ENCODE assay signal across 9 cellular contexts in genomic region chr2:110770696-110771425, GRCh38. TPM values are rescaled to one million over a fixed set of nuclear protein-coding genes. Genes with fewer than 3 reads are reported as not detected.
DNase-seq lines count a peak whose midpoint lies in the region; ATAC-seq and TF ChIP-seq lines count a peak whose summit lies in the region.
"Had no signal": no experiment of that assay in that cellular context is flagged by ENCODE, and none has a peak within 500 bp of the region (broad histone marks: within the 10 kb centered on the region; RNA-seq: fewer than 3 reads in every experiment).

No MANE protein-coding gene starts in this region.

- H3K27ac Mint-ChIP-seq in WTC11 = peak overlapping the region; percentile 33

- POLR2A ChIA-PET in WTC11 (lab: Charles Lee) = interaction anchor here (1.4 kb wide), 1 partner anchor 38 kb away, joined by 3 read pairs; the partner anchor contains the start of gene ACOXL

- peaks cover 9% of the 10 kb centered on the region for H3K9me3 Mint-ChIP-seq in WTC11

- peak overlapping the region; percentile 8 for H3K4me3 ChIP-seq in AG10803 (ENCODE audit: low read length)
- H3K4me3 ChIP-seq: adrenal gland had no signal

- no peak for TF ChIP-seq CTCF in AG10803 (conservative IDR thresholded peaks at IDR 0.05; ENCODE audit: low read length)
- TF ChIP-seq CTCF in WTC11 (IDR thresholded peaks at IDR 0.05) = no peak

- H3K4me3 Mint-ChIP-seq in WTC11 = no peak overlapping the region

- peak; percentile 43 for DNase-seq in AG10803 (ENCODE audit: low read depth)
- peak; percentile 60 for DNase-seq in NCI-H128 (lab: John Stamatoyannopoulos, UW; ENCODE audit: unreplicated experiment)
- no peak for DNase-seq in WTC11 (ENCODE audit: low spot score)
- DNase-seq in kidney tubule cell (ENCODE audit: low spot score) = peak; percentile 51
- no peak for DNase-seq in activated T-cell treated with anti-CD3 and anti-CD28 coated beads, Interleukin-2, amount 50 U/mL, for 1 hour
- no peak for DNase-seq in SW 1271 (lab: John Stamatoyannopoulos, UW)
- DNase-seq in SIG-M5 treated with dmso at 0.1 percent for 504 hours (lab: John Stamatoyannopoulos, UW; ENCODE audit: unreplicated experiment) = no peak

- H3K27me3 Mint-ChIP-seq in WTC11 (ENCODE audit: low read depth) = no peaks in the 10 kb centered on the region

- CTCF ChIA-PET in WTC11 (lab: Charles Lee) = interaction anchor here (0.7 to 2.1 kb wide), 2 partner anchors 15 to 93 kb away, joined by 3 to 7 read pairs; partner anchors contain the start of gene BUB1

- no peak for ATAC-seq in WTC11
- ATAC-seq in HG02571 (IDR thresholded peaks at IDR 0.05; ENCODE audit: unreplicated experiment) = no peak

- peaks cover 65% of the 10 kb centered on the region for H3K4me1 Mint-ChIP-seq in WTC11

- H3K36me3 Mint-ChIP-seq in WTC11 = peaks cover 5% of the 10 kb centered on the region

TF ChIP-seq in WTC11, 78 proteins besides CTCF, POLR2A, EP300 and RAD21:
- TF ChIP-seq TCF7 (CRISPR knock-in tag; IDR thresholded peaks at IDR 0.05; ENCODE audit: low read depth) = no peak
- no peak for TF ChIP-seq USF2 (CRISPR knock-in tag; IDR thresholded peaks at IDR 0.05)

RNA-seq across cellular contexts. Expression of gene ACOXL, which starts 38.5 kb away (rescaled TPM):
- 14.6 to 15.8 TPM (median 14.9 TPM) in 3 replicates for total RNA-seq in WTC11 (2021)

Comparison
In these comparisons a context has a peak if more than half of its experiments do, and no peak if none do; other contexts are left out.
1. DNase-seq: peak in AG10803 (single experiment), NCI-H128 (single experiment) and kidney tubule cell (single experiment); none in WTC11 (single experiment), activated T-cell treated with anti-CD3 and anti-CD28 coated beads, Interleukin-2, amount 50 U/mL, for 1 hour (single experiment), SW 1271 (0 of 2) and SIG-M5 treated with dmso at 0.1 percent for 504 hours (single experiment).